ENCODE assay signal across 34 cellular contexts in genomic region chr3:38617586-38617985, GRCh38. TPM values are rescaled to one million over a fixed set of nuclear protein-coding genes. Genes with fewer than 3 reads are reported as not detected.
"Had no signal": no experiment of that assay in that cellular context is flagged by ENCODE, and none has a peak within 500 bp of the region (broad histone marks: within the 10 kb centered on the region; RNA-seq: fewer than 3 reads in every experiment).

No MANE protein-coding gene starts in this region.

- H3K36me3 Mint-ChIP-seq: activated CD8-positive, alpha-beta memory T cell treated with anti-CD3 and anti-CD28 coated beads, Interleukin-2, amount 10 ng/mL, durations not matched to agents 7 days and 5 days; activated naive CD4-positive, alpha-beta T cell treated with anti-CD3 and anti-CD28 coated beads, Interleukin-2, amount 10 ng/mL, durations not matched to agents 7 days and 5 days; activated naive CD4-positive, alpha-beta T cell treated with anti-CD3 and anti-CD28 coated beads, Interleukin-2, amount 50 U/mL, for 72 hours; activated naive CD8-positive, alpha-beta T cell treated with anti-CD3 and anti-CD28 coated beads, Interleukin-2, amount 10 ng/mL, durations not matched to agents 7 days and 5 days; brain had no signal

- H3K4me1 ChIP-seq: ascending aorta, breast epithelium, foreskin keratinocyte, gastrocnemius medialis had no signal

- H3K4me3 ChIP-seq: ascending aorta, breast epithelium, cardiac muscle cell, esophagus muscularis mucosa, gastrocnemius medialis had no signal

- ATAC-seq: activated CD4-positive, CD25-positive, alpha-beta regulatory T cell treated with anti-CD3 and anti-CD28 coated beads, Interleukin-2, amount 50 U/mL, for 24 hours; activated CD8-positive, alpha-beta memory T cell treated with anti-CD3 and anti-CD28 coated beads, Interleukin-2, amount 10 ng/mL, durations not matched to agents 7 days and 5 days; activated CD8-positive, alpha-beta T cell treated with anti-CD3 and anti-CD28 coated beads for 36 hours; activated naive CD4-positive, alpha-beta T cell treated with anti-CD3 and anti-CD28 coated beads, Interleukin-2, amount 50 U/mL, for 72 hours; activated T-cell treated with anti-CD3 and anti-CD28 coated beads, Interleukin-2, amount 50 U/mL, for 72 hours; effector memory CD8-positive, alpha-beta T cell; foreskin keratinocyte; gastrocnemius medialis; T-helper 17 cell had no signal

- H3K4me1 Mint-ChIP-seq: activated B cell treated with CpG ODN at 0.5 μM for 24 hours; activated CD8-positive, alpha-beta memory T cell treated with anti-CD3 and anti-CD28 coated beads, Interleukin-2, amount 10 ng/mL, durations not matched to agents 7 days and 5 days; activated naive CD4-positive, alpha-beta T cell treated with anti-CD3 and anti-CD28 coated beads, Interleukin-2, amount 10 ng/mL, durations not matched to agents 7 days and 5 days; activated naive CD8-positive, alpha-beta T cell treated with anti-CD3 and anti-CD28 coated beads, Interleukin-2, amount 10 ng/mL, durations not matched to agents 7 days and 5 days; brain; central memory CD8-positive, alpha-beta T cell had no signal

- H3K9me3 Mint-ChIP-seq: activated B cell treated with CpG ODN at 0.5 μM for 24 hours; activated CD8-positive, alpha-beta T cell treated with anti-CD3 and anti-CD28 coated beads for 36 hours; activated naive CD4-positive, alpha-beta T cell treated with anti-CD3 and anti-CD28 coated beads, Interleukin-2, amount 10 ng/mL, durations not matched to agents 7 days and 5 days; activated naive CD4-positive, alpha-beta T cell treated with anti-CD3 and anti-CD28 coated beads, Interleukin-2, amount 50 U/mL, for 72 hours; activated naive CD8-positive, alpha-beta T cell treated with anti-CD3 and anti-CD28 coated beads, Interleukin-2, amount 10 ng/mL, durations not matched to agents 7 days and 5 days; activated T-cell treated with anti-CD3 and anti-CD28 coated beads, Interleukin-2, amount 50 U/mL, for 24 hours; activated T-cell treated with anti-CD3 and anti-CD28 coated beads, Interleukin-2, amount 50 U/mL, for 72 hours; brain; central memory CD8-positive, alpha-beta T cell; effector memory CD8-positive, alpha-beta T cell; T-helper 2 cell treated with Interferon-gamma antibody and Interleukin-4, amounts not matched to agents 5 μg/mL and 100 μg/mL, for 36 hours had no signal

- DNase-seq: activated B cell treated with CpG ODN at 0.5 μM for 24 hours; activated CD4-positive, alpha-beta T cell treated with anti-CD3 and anti-CD28 coated beads for 48 hours; activated CD4-positive, alpha-beta T cell treated with anti-CD3 and anti-CD28 coated beads, Interleukin-2, amount 50 U/mL, for 1 hour; activated CD4-positive, alpha-beta T cell treated with anti-CD3 and anti-CD28 coated beads, Interleukin-2, amount 50 U/mL, for 48 hours; activated CD8-positive, alpha-beta memory T cell treated with anti-CD3 and anti-CD28 coated beads, Interleukin-2, amount 10 ng/mL, durations not matched to agents 7 days and 5 days; activated CD8-positive, alpha-beta memory T cell treated with anti-CD3 and anti-CD28 coated beads, Interleukin-2, amount 50 U/mL, for 48 hours; activated CD8-positive, alpha-beta T cell treated with anti-CD3 and anti-CD28 coated beads for 36 hours; activated gamma-delta T cell; activated naive CD4-positive, alpha-beta T cell; activated naive CD4-positive, alpha-beta T cell treated with anti-CD3 and anti-CD28 coated beads, Interleukin-2, amount 10 ng/mL, durations not matched to agents 7 days and 5 days; activated naive CD8-positive, alpha-beta T cell treated with anti-CD3 and anti-CD28 coated beads, Interleukin-2, amount 10 ng/mL, durations not matched to agents 7 days and 5 days; activated T-cell treated with anti-CD3 and anti-CD28 coated beads for 4 hours; activated T-cell treated with anti-CD3 and anti-CD28 coated beads, Interleukin-2, amount 50 U/mL, for 24 hours; activated T-cell treated with anti-CD3 and anti-CD28 coated beads, Interleukin-2, amount 50 U/mL, for 72 hours; cortex of kidney; dermis blood vessel endothelial cell; effector CD4-positive, alpha-beta T cell; effector memory CD8-positive, alpha-beta T cell; erythroblast; foreskin keratinocyte; gastrocnemius medialis; T-helper 1 cell; T-helper 17 cell; T1000; WERI-Rb-1 had no signal

- H3K27ac ChIP-seq: ascending aorta, breast epithelium, cardiac muscle cell, esophagus muscularis mucosa, foreskin keratinocyte, gastrocnemius medialis, WERI-Rb-1 had no signal

- H3K27me3 ChIP-seq: ascending aorta, breast epithelium, esophagus muscularis mucosa, foreskin keratinocyte, gastrocnemius medialis had no signal

- H3K27me3 Mint-ChIP-seq: activated B cell treated with CpG ODN at 0.5 μM for 24 hours; activated CD8-positive, alpha-beta T cell treated with anti-CD3 and anti-CD28 coated beads for 36 hours; activated T-cell treated with anti-CD3 and anti-CD28 coated beads, Interleukin-2, amount 50 U/mL, for 24 hours; brain; central memory CD8-positive, alpha-beta T cell had no signal

- H3K36me3 ChIP-seq: ascending aorta, breast epithelium, cardiac muscle cell, gastrocnemius medialis, WERI-Rb-1 had no signal

- H3K9me3 ChIP-seq: ascending aorta, breast epithelium, esophagus muscularis mucosa, gastrocnemius medialis had no signal

- H3K27ac Mint-ChIP-seq: activated B cell treated with CpG ODN at 0.5 μM for 24 hours; activated CD8-positive, alpha-beta memory T cell treated with anti-CD3 and anti-CD28 coated beads, Interleukin-2, amount 10 ng/mL, durations not matched to agents 7 days and 5 days; activated CD8-positive, alpha-beta T cell treated with anti-CD3 and anti-CD28 coated beads for 36 hours; activated naive CD4-positive, alpha-beta T cell treated with anti-CD3 and anti-CD28 coated beads, Interleukin-2, amount 10 ng/mL, durations not matched to agents 7 days and 5 days; activated naive CD8-positive, alpha-beta T cell treated with anti-CD3 and anti-CD28 coated beads, Interleukin-2, amount 10 ng/mL, durations not matched to agents 7 days and 5 days; activated T-cell treated with anti-CD3 and anti-CD28 coated beads, Interleukin-2, amount 50 U/mL, for 24 hours; activated T-cell treated with anti-CD3 and anti-CD28 coated beads, Interleukin-2, amount 50 U/mL, for 72 hours; brain; effector memory CD8-positive, alpha-beta T cell; T-helper 17 cell; T-helper 2 cell treated with Interferon-gamma antibody and Interleukin-4, amounts not matched to agents 5 μg/mL and 100 μg/mL, for 36 hours had no signal

- H3K4me3 Mint-ChIP-seq: activated B cell treated with CpG ODN at 0.5 μM for 24 hours; activated CD8-positive, alpha-beta memory T cell treated with anti-CD3 and anti-CD28 coated beads, Interleukin-2, amount 10 ng/mL, durations not matched to agents 7 days and 5 days; activated CD8-positive, alpha-beta T cell treated with anti-CD3 and anti-CD28 coated beads for 36 hours; activated naive CD4-positive, alpha-beta T cell treated with anti-CD3 and anti-CD28 coated beads, Interleukin-2, amount 10 ng/mL, durations not matched to agents 7 days and 5 days; activated naive CD8-positive, alpha-beta T cell treated with anti-CD3 and anti-CD28 coated beads, Interleukin-2, amount 10 ng/mL, durations not matched to agents 7 days and 5 days; activated T-cell treated with anti-CD3 and anti-CD28 coated beads, Interleukin-2, amount 50 U/mL, for 24 hours; activated T-cell treated with anti-CD3 and anti-CD28 coated beads, Interleukin-2, amount 50 U/mL, for 72 hours; brain; central memory CD8-positive, alpha-beta T cell; effector memory CD8-positive, alpha-beta T cell; T-helper 17 cell; T-helper 2 cell treated with Interferon-gamma antibody and Interleukin-4, amounts not matched to agents 5 μg/mL and 100 μg/mL, for 36 hours had no signal

RNA-seq across cellular contexts. Expression of gene SCN5A, which starts 31.9 kb away (rescaled TPM):
- total RNA-seq: activated B cell treated with CpG ODN at 0.5 μM for 24 hours; activated CD8-positive, alpha-beta memory T cell treated with anti-CD3 and anti-CD28 coated beads, Interleukin-2, amount 10 ng/mL, durations not matched to agents 7 days and 5 days had no signal
